Comparison of ENCODE assay signal across 26 cellular contexts in the genomic region with DNA sequence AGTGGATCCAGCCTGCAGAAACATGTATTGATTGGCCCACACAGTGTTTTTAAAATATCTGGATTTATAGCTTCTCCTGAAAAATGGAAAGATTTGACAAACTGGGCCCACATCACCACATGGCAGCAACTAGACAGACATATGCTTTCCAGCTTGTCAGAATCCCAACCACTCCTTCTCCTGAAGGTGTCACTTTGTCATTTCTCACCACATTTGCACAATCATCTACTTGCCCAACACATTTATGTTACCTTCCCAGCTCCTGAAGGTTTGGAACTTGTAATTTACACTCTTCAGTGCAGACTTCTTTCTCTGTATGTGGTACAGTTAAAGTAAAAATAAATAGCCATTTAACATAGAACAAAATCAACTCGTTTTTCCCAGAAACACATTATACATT.
"Had no signal": no experiment of that assay in that cellular context is flagged by ENCODE, and none has a peak within 500 bp of the region (broad histone marks: within the 10 kb centered on the region; RNA-seq: fewer than 3 reads in every experiment).

No MANE protein-coding gene starts in this region.

- H2AFZ ChIP-seq: parathyroid adenoma had no signal

- H3K4me3 ChIP-seq: colonic mucosa, dorsolateral prefrontal cortex, lower lobe of right lung, stomach, suprapubic skin, tibial nerve had no signal

- H3K79me2 ChIP-seq: parathyroid adenoma had no signal

- H3K27me3 ChIP-seq: colonic mucosa, dorsolateral prefrontal cortex, foreskin keratinocyte, stomach, suprapubic skin, tibial nerve had no signal

- H3K9ac ChIP-seq: parathyroid adenoma had no signal

- H3K9me3 ChIP-seq: colonic mucosa, lower lobe of right lung, stomach, suprapubic skin, tibial nerve had no signal

- H3K4me1 ChIP-seq: colonic mucosa, foreskin keratinocyte, lower lobe of right lung, parathyroid adenoma, suprapubic skin had no signal

- H3K36me3 ChIP-seq: colonic mucosa, lower lobe of right lung, stomach had no signal

- FAIRE-seq: astrocyte, bronchial epithelial cell, kidney, small intestine had no signal

- ATAC-seq: activated CD4-positive, alpha-beta T cell treated with anti-CD3 and anti-CD28 coated beads for 36 hours; effector memory CD8-positive, alpha-beta T cell; foreskin keratinocyte; lower lobe of right lung; natural killer cell; sciatic nerve; stimulated activated memory B cell treated with anti-CD40 and anti-IgM and Interleukin-4, amounts not matched to agents 10 μg/mL and 1 μg/mL and 100 μg/mL, for 72 hours; T-cell had no signal

- DNase-seq: activated B cell treated with CpG ODN at 0.5 μM for 24 hours; activated CD4-positive, alpha-beta T cell treated with anti-CD3 and anti-CD28 coated beads for 36 hours; activated CD4-positive, alpha-beta T cell treated with anti-CD3 and anti-CD28 coated beads, Interleukin-2, amount 50 U/mL, for 48 hours; activated CD8-positive, alpha-beta memory T cell treated with anti-CD3 and anti-CD28 coated beads, Interleukin-2, amount 50 U/mL, for 48 hours; activated naive CD4-positive, alpha-beta T cell treated with Interleukin-2 at 50 U/mL for 16 hours; activated naive CD8-positive, alpha-beta T cell treated with anti-CD3 and anti-CD28 coated beads for 36 hours; activated T-cell treated with anti-CD3 and anti-CD28 coated beads, Interleukin-2, amount 50 U/mL, for 48 hours; colonic mucosa; dorsolateral prefrontal cortex; effector memory CD8-positive, alpha-beta T cell; foreskin keratinocyte; kidney; lower lobe of right lung; natural killer cell; small intestine; stimulated activated CD4-positive, alpha-beta T cell treated with anti-CD3 and anti-CD28 coated beads, Interleukin-2, amount 100 ng/mL, for 24 hours; stomach; T-cell had no signal

- H3K27ac ChIP-seq: colonic mucosa, dorsolateral prefrontal cortex, epithelial cell of prostate, foreskin keratinocyte, lower lobe of right lung, parathyroid adenoma, stomach, suprapubic skin, tibial nerve had no signal
